In genomic region chr7:116200963-116201362, GRCh38 we compare ENCODE assay signal across 33 cellular contexts.
"Had no signal": no experiment of that assay in that cellular context is flagged by ENCODE, and none has a peak within 500 bp of the region (broad histone marks: within the 10 kb centered on the region; RNA-seq: fewer than 3 reads in every experiment).

No MANE protein-coding gene starts in this region.

- H3K27me3 ChIP-seq: breast epithelium, foreskin keratinocyte, heart left ventricle, neutrophil, pancreas, uterus had no signal

- DNase-seq: activated B cell treated with CpG ODN at 0.5 μM for 24 hours; activated CD4-positive, alpha-beta T cell treated with anti-CD3 and anti-CD28 coated beads, Interleukin-2, amount 50 U/mL, for 1 hour; activated CD8-positive, alpha-beta T cell treated with anti-CD3 and anti-CD28 coated beads for 36 hours; activated naive CD8-positive, alpha-beta T cell treated with anti-CD3 and anti-CD28 coated beads, Interleukin-2, amount 50 U/mL, for 24 hours; activated T-cell treated with anti-CD3 and anti-CD28 coated beads, Interleukin-2, amount 50 U/mL, for 48 hours; amygdala; central memory CD4-positive, alpha-beta T cell; foreskin keratinocyte; heart left ventricle; hypothalamus; immature natural killer cell; kidney; left colon; mammary epithelial cell; naive B cell; nephron progenitor cell; retina; stimulated activated CD4-positive, alpha-beta T cell treated with anti-CD3 and anti-CD28 coated beads, Interleukin-12 subunit alpha, Interleukin-12 subunit beta, amount 100 ng/mL, for 4 hours; stimulated activated CD4-positive, alpha-beta T cell treated with anti-CD3 and anti-CD28 coated beads, Interleukin-4, amount 100 ng/mL, for 1 hour; trophoblast cell; uterus had no signal

- H3K9me3 ChIP-seq: breast epithelium, heart left ventricle, neutrophil, pancreas, prostate gland, thoracic aorta, uterus had no signal

- H3K4me3 Mint-ChIP-seq: activated B cell treated with CpG ODN at 0.5 μM for 24 hours; activated CD8-positive, alpha-beta T cell treated with anti-CD3 and anti-CD28 coated beads for 36 hours; activated naive CD4-positive, alpha-beta T cell treated with anti-CD3 and anti-CD28 coated beads, Interleukin-2, amount 50 U/mL, for 24 hours; activated naive CD8-positive, alpha-beta T cell treated with anti-CD3 and anti-CD28 coated beads, Interleukin-2, amount 50 U/mL, for 24 hours; immature natural killer cell; mesothelial cell of epicardium; naive B cell; nephron progenitor cell; stimulated activated naive CD8-positive, alpha-beta T cell treated with anti-CD3 and anti-CD28 coated beads, Interleukin-15, Interleukin-2, amounts not matched to agents 100 ng/mL and 50 ng/mL, for 24 hours had no signal

- H3K27ac ChIP-seq: breast epithelium, foreskin keratinocyte, heart left ventricle, neutrophil, pancreas, prostate gland, skin epidermis, thoracic aorta, uterus had no signal

- H3K36me3 ChIP-seq: breast epithelium, heart left ventricle, neutrophil, pancreas, prostate gland, thoracic aorta, uterus had no signal

- H3K4me1 ChIP-seq: breast epithelium, heart left ventricle, pancreas, prostate gland, uterus had no signal

- H3K4me1 Mint-ChIP-seq: activated B cell treated with CpG ODN at 0.5 μM for 24 hours; activated naive CD8-positive, alpha-beta T cell treated with anti-CD3 and anti-CD28 coated beads, Interleukin-2, amount 50 U/mL, for 24 hours; immature natural killer cell; naive B cell; nephron progenitor cell had no signal

- H3K27me3 Mint-ChIP-seq: activated B cell treated with CpG ODN at 0.5 μM for 24 hours; activated CD8-positive, alpha-beta T cell treated with anti-CD3 and anti-CD28 coated beads for 36 hours; activated naive CD4-positive, alpha-beta T cell treated with anti-CD3 and anti-CD28 coated beads, Interleukin-2, amount 50 U/mL, for 24 hours; activated naive CD8-positive, alpha-beta T cell treated with anti-CD3 and anti-CD28 coated beads, Interleukin-2, amount 50 U/mL, for 24 hours; naive B cell; stimulated activated naive CD8-positive, alpha-beta T cell treated with anti-CD3 and anti-CD28 coated beads, Interleukin-15, Interleukin-2, amounts not matched to agents 100 ng/mL and 50 ng/mL, for 24 hours had no signal

- H3K36me3 Mint-ChIP-seq: immature natural killer cell, mesothelial cell of epicardium, naive B cell had no signal

- H3K4me3 ChIP-seq: breast epithelium, heart left ventricle, pancreas, prostate gland, skin epidermis, thoracic aorta, uterus had no signal

- ATAC-seq: activated CD8-positive, alpha-beta T cell treated with anti-CD3 and anti-CD28 coated beads for 36 hours; activated naive CD8-positive, alpha-beta T cell treated with anti-CD3 and anti-CD28 coated beads, Interleukin-2, amount 50 U/mL, for 24 hours; esophagus mucosa; foreskin keratinocyte; heart left ventricle; left colon; pancreas; sciatic nerve had no signal

- H3K27ac Mint-ChIP-seq: activated B cell treated with CpG ODN at 0.5 μM for 24 hours; activated CD8-positive, alpha-beta T cell treated with anti-CD3 and anti-CD28 coated beads for 36 hours; activated naive CD4-positive, alpha-beta T cell treated with anti-CD3 and anti-CD28 coated beads, Interleukin-2, amount 50 U/mL, for 24 hours; activated naive CD8-positive, alpha-beta T cell treated with anti-CD3 and anti-CD28 coated beads, Interleukin-2, amount 50 U/mL, for 24 hours; activated T-helper 2 cell treated with anti-CD3 and anti-CD28 coated beads, Interferon-gamma antibody, Interleukin-2, Interleukin-4, amounts not matched to agents 10 μg/mL and 5 μg/mL and 100 μg/mL, durations not matched to agents 14 hours and 24 hours and 36 hours; immature natural killer cell; mesothelial cell of epicardium; nephron progenitor cell; stimulated activated naive CD8-positive, alpha-beta T cell treated with anti-CD3 and anti-CD28 coated beads, Interleukin-15, Interleukin-2, amounts not matched to agents 100 ng/mL and 50 ng/mL, for 24 hours had no signal

- H3K9me3 Mint-ChIP-seq: activated B cell treated with CpG ODN at 0.5 μM for 24 hours; activated CD8-positive, alpha-beta T cell treated with anti-CD3 and anti-CD28 coated beads for 36 hours; activated naive CD4-positive, alpha-beta T cell treated with anti-CD3 and anti-CD28 coated beads, Interleukin-2, amount 50 U/mL, for 24 hours; activated naive CD8-positive, alpha-beta T cell treated with anti-CD3 and anti-CD28 coated beads, Interleukin-2, amount 50 U/mL, for 24 hours; activated T-helper 2 cell treated with anti-CD3 and anti-CD28 coated beads, Interferon-gamma antibody, Interleukin-2, Interleukin-4, amounts not matched to agents 10 μg/mL and 5 μg/mL and 100 μg/mL, durations not matched to agents 14 hours and 24 hours and 36 hours; immature natural killer cell; mesothelial cell of epicardium; naive B cell; nephron progenitor cell; stimulated activated naive CD8-positive, alpha-beta T cell treated with anti-CD3 and anti-CD28 coated beads, Interleukin-15, Interleukin-2, amounts not matched to agents 100 ng/mL and 50 ng/mL, for 24 hours had no signal
